8 cellular contexts compared by ENCODE assay signal in the genomic region with DNA sequence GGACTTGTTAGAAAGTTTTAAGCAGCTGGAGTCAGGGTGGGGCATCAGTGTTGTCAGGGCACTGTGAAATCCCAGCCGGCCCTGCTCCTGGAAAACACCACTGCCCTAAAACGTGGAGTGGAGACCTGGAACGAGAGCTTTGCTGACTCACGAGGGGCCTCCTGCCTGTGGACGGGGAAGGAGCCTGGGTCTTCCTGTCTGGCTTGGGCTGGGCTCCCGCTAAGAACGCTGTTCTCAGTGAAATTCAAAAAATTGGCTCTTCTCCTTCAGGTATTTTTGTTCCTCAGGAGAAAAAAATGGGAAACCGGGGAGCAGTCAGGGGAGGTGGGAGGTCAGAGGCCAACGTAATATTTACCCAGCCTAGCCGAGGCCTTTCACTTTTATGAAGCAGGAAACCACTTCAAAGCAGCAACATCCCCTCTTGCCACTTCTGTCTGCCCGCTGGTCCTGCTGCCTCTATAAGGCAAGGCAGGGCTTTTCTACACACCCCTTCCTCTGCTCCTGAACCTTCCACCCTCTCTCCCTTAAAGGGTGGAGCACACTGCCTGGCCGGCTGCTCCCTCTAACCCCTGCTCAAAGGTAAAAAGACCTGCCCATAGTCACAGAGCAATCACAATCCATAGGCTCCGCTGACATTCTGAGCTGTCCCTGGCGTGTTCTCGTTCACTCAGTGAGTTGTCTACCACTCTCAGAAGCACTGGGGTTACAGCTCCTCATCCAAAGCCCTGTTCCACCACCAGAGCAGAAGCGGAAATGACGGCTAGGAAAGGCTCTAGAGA. TPM values are rescaled to one million over a fixed set of nuclear protein-coding genes. Genes with fewer than 3 reads are reported as not detected.
DNase-seq lines count a peak whose midpoint lies in the region; ATAC-seq, FAIRE-seq and TF ChIP-seq lines count a peak whose summit lies in the region.

No MANE protein-coding gene starts in this region.

- DNase-seq in CD1c-positive myeloid dendritic cell (ENCODE audit: extremely low spot score) (peak; percentile 11), astrocyte (ENCODE audit: low read depth) (peak; percentile 76), kidney glomerular epithelial cell (lab: John Stamatoyannopoulos, UW) (peak; percentile 33), DMS79 treated with DMSO at 0.1 percent for 48 hours (lab: John Stamatoyannopoulos, UW) (no peak)

- no peaks in the 10 kb centered on the region for H3K36me3 ChIP-seq in astrocyte (ENCODE audit: insufficient read depth, low read length)

- TF ChIP-seq CTCF in astrocyte (IDR thresholded peaks at IDR 0.05; ENCODE audit: insufficient read depth, low read depth, low read length) = no peak

- no peak overlapping the region for H3K4me3 ChIP-seq in astrocyte (ENCODE audit: insufficient read depth, low read depth, low read length)

- H4K20me1 ChIP-seq in astrocyte (ENCODE audit: insufficient read depth, low read length) = peaks cover 13% of the 10 kb centered on the region

- no peaks in the 10 kb centered on the region for H3K27me3 ChIP-seq in astrocyte (ENCODE audit: insufficient read depth, low read length)

- H2AFZ ChIP-seq in astrocyte (ENCODE audit: low read depth, low read length) = peak overlapping the region; percentile 44

- peaks cover 64% of the 10 kb centered on the region for H3K4me1 Mint-ChIP-seq in astrocyte (ENCODE audit: low read depth, unreplicated experiment)

- peaks cover 35% of the 10 kb centered on the region for H3K4me1 ChIP-seq in astrocyte (ENCODE audit: insufficient read depth, low read length)

- peak overlapping the region; percentile 35 for H3K27ac ChIP-seq in astrocyte (ENCODE audit: low read depth, low read length)
- H3K27ac ChIP-seq in temporal lobe (ENCODE audit: low read depth, low read length) = peak overlapping the region; percentile 38

- no peak for FAIRE-seq in astrocyte (lab: Jason Lieb, UNC)

- H3K79me2 ChIP-seq in astrocyte (ENCODE audit: insufficient read depth, low read length) = peaks cover 35% of the 10 kb centered on the region

- H3K9me3 Mint-ChIP-seq in astrocyte (ENCODE audit: unreplicated experiment) = no peaks in the 10 kb centered on the region

- H3K9me3 ChIP-seq in astrocyte (ENCODE audit: insufficient read depth, low read depth, low read length) = no peaks in the 10 kb centered on the region

- peak overlapping the region; percentile 62 for H3K9ac ChIP-seq in astrocyte (ENCODE audit: low read length)

- ATAC-seq in HG03442 (IDR thresholded peaks at IDR 0.05; ENCODE audit: unreplicated experiment) (peak; percentile 56), HG02938 (IDR thresholded peaks at IDR 0.05; ENCODE audit: unreplicated experiment) (no peak), GM21723 (IDR thresholded peaks at IDR 0.05; ENCODE audit: unreplicated experiment) (no peak)

- peak overlapping the region; percentile 57 for H3K4me2 ChIP-seq in astrocyte (ENCODE audit: low read length)

- H3K4me3 Mint-ChIP-seq in astrocyte (ENCODE audit: unreplicated experiment) = peak overlapping the region; percentile 64

- H3K27me3 Mint-ChIP-seq in astrocyte (ENCODE audit: low read depth, unreplicated experiment) = no peaks in the 10 kb centered on the region

- peak overlapping the region; percentile 90 for H3K27ac Mint-ChIP-seq in astrocyte (ENCODE audit: unreplicated experiment)

- no peaks in the 10 kb centered on the region for H3K36me3 Mint-ChIP-seq in astrocyte (ENCODE audit: low read depth, unreplicated experiment)

RNA-seq across cellular contexts. Expression of gene PLXNA2, which starts 8.0 kb away (rescaled TPM):
- total RNA-seq in astrocyte (16.3 and 17.7 TPM in 2 replicates), temporal lobe (63.2 TPM)
